25 cellular contexts compared by ENCODE assay signal in the genomic region with DNA sequence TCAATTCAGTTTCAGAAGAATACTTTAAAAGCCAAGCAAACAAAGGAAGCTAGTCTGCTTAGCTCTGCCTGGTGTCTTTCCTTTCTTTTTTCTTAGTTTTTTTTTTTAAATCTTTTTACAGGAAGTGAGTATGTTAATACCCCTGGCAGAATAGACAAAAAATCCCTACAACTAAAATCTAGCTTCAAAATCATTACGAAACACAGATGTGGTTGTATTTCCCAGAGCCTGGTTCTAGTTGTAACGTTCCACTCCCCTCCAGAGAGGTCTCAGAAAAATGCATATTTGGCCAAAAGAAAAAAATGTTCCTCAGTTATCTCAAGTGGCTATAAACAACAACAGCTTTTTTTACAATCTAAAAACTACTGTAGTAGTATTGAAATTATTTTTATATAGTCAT.
DNase-seq lines count a peak whose midpoint lies in the region; ATAC-seq and TF ChIP-seq lines count a peak whose summit lies in the region.
"Had no signal": no experiment of that assay in that cellular context is flagged by ENCODE, and none has a peak within 500 bp of the region (broad histone marks: within the 10 kb centered on the region; RNA-seq: fewer than 3 reads in every experiment).

No MANE protein-coding gene starts in this region.

- ATAC-seq in HG02610 (IDR thresholded peaks at IDR 0.05; ENCODE audit: unreplicated experiment), result peak; percentile 84
- ATAC-seq in gastroesophageal sphincter, result no peak
- ATAC-seq: effector memory CD8-positive, alpha-beta T cell; left lobe of liver; right lobe of liver; stimulated activated naive B cell treated with anti-CD40 and anti-IgM and Interleukin-4, amounts not matched to agents 10 μg/mL and 1 μg/mL and 100 μg/mL, for 72 hours had no signal

- intact Hi-C loops in lower leg skin (cut with DNase I; ENCODE audit: low total_unique reads), result no loop called here

- no peak overlapping the region for H3K27ac ChIP-seq in osteoblast (ENCODE audit: low read depth, low read length)
- H3K27ac ChIP-seq in gastroesophageal sphincter, result no peak overlapping the region
- H3K27ac ChIP-seq: colonic mucosa, neutrophil, Peyer's patch, right lobe of liver, upper lobe of left lung had no signal

- H3K4me1 ChIP-seq in osteoblast (ENCODE audit: insufficient read depth, low read length) (peaks cover 21% of the 10 kb centered on the region), gastroesophageal sphincter (no peaks in the 10 kb centered on the region)
- H3K4me1 ChIP-seq: colonic mucosa, Peyer's patch, right lobe of liver, upper lobe of left lung had no signal

- TF ChIP-seq POLR2A in gastroesophageal sphincter (IDR thresholded peaks at IDR 0.05) (no peak), lower leg skin (IDR thresholded peaks at IDR 0.05) (no peak)

- H3K27me3 ChIP-seq in osteoblast (ENCODE audit: insufficient read depth, low read length) (no peaks in the 10 kb centered on the region), gastroesophageal sphincter (no peaks in the 10 kb centered on the region)
- H3K27me3 ChIP-seq: colonic mucosa, neutrophil, Peyer's patch, right lobe of liver, upper lobe of left lung had no signal

- TF ChIP-seq CTCF in fibroblast of mammary gland (conservative IDR thresholded peaks at IDR 0.05; ENCODE audit: control insufficient read depth, insufficient read depth, low read depth, low read length) (no peak), osteoblast (IDR thresholded peaks at IDR 0.05; ENCODE audit: extremely low read depth, low read depth, low read length) (no peak), gastroesophageal sphincter (IDR thresholded peaks at IDR 0.05) (no peak), lower leg skin (IDR thresholded peaks at IDR 0.05) (no peak)

- H3K9me3 ChIP-seq in osteoblast (ENCODE audit: low read depth, low read length) (no peaks in the 10 kb centered on the region), gastroesophageal sphincter (no peaks in the 10 kb centered on the region)
- H3K9me3 ChIP-seq: colonic mucosa, neutrophil, Peyer's patch, right lobe of liver, upper lobe of left lung had no signal

- DNase-seq in AG20443 (ENCODE audit: low spot score) (peak; percentile 16), fibroblast of mammary gland (ENCODE audit: low read depth) (peak; percentile 42), osteoblast (ENCODE audit: insufficient read length, low spot score, missing footprints) (no peak), lower leg skin (ENCODE audit: low spot score in 2 of 2) (no peak), RKO (ENCODE audit: low spot score) (no peak), LoVo (ENCODE audit: low spot score) (no peak)
- DNase-seq: activated CD4-positive, alpha-beta T cell treated with anti-CD3 and anti-CD28 coated beads for 48 hours; activated CD8-positive, alpha-beta memory T cell treated with anti-CD3 and anti-CD28 coated beads for 24 hours; activated T-cell treated with anti-CD3 and anti-CD28 coated beads for 4 hours; aorta; C1 segment of cervical spinal cord; colonic mucosa; DMS153; effector memory CD8-positive, alpha-beta T cell; immature natural killer cell; NCI-H1048; Peyer's patch; right lobe of liver; stimulated activated naive B cell treated with anti-CD40 and anti-IgM and Interleukin-4, amounts not matched to agents 10 μg/mL and 1 μg/mL and 100 μg/mL, for 72 hours; T1000; upper lobe of left lung had no signal

- H3K4me3 ChIP-seq in fibroblast of mammary gland (ENCODE audit: control insufficient read depth, low read depth, low read length), result no peak overlapping the region
- no peak overlapping the region for H3K4me3 ChIP-seq in osteoblast (ENCODE audit: insufficient read depth, low read length)
- no peak overlapping the region for H3K4me3 ChIP-seq in gastroesophageal sphincter
- H3K4me3 ChIP-seq in lower leg skin (ENCODE audit: low read depth, poor library complexity, severe bottlenecking), result no peak overlapping the region
- H3K4me3 ChIP-seq: colonic mucosa, Peyer's patch, right lobe of liver, upper lobe of left lung had no signal

- no peaks in the 10 kb centered on the region for H3K79me2 ChIP-seq in osteoblast (ENCODE audit: insufficient read depth, low read length)

- H4K20me1 ChIP-seq in osteoblast (ENCODE audit: insufficient read depth, low read length), result no peaks in the 10 kb centered on the region

- TF ChIP-seq EP300 in gastroesophageal sphincter (IDR thresholded peaks at IDR 0.05), result no peak

- H3K36me3 ChIP-seq in osteoblast (ENCODE audit: insufficient read depth, low read length) (no peaks in the 10 kb centered on the region), gastroesophageal sphincter (no peaks in the 10 kb centered on the region)
- H3K36me3 ChIP-seq: colonic mucosa, neutrophil, Peyer's patch, right lobe of liver, upper lobe of left lung had no signal

- 58 to 62% methylated on average over 2 of the region's 2 CpGs for WGBS in gastroesophageal sphincter (ENCODE audit: low coverage in 1 of 2), 2 donors
- 54 to 55% methylated on average over 2 of the region's 2 CpGs for WGBS in lower leg skin, 2 donors

- no peak overlapping the region for H3K4me2 ChIP-seq in osteoblast (ENCODE audit: insufficient read depth, low read length)

- peak overlapping the region; percentile 1 for H2AFZ ChIP-seq in osteoblast (ENCODE audit: low read length)

Comparison
In these comparisons a context has a peak if more than half of its experiments do, and no peak if none do; other contexts are left out.
1. DNase-seq: peak in AG20443 (single experiment) and fibroblast of mammary gland (single experiment); none in osteoblast (single experiment), lower leg skin (0 of 2), RKO (single experiment) and LoVo (single experiment).